ENCODE assay signal across 16 cellular contexts in genomic region chr1:228765543-228765942, GRCh38. TPM values are rescaled to one million over a fixed set of nuclear protein-coding genes. Genes with fewer than 3 reads are reported as not detected.
DNase-seq lines count a peak whose midpoint lies in the region; ATAC-seq, FAIRE-seq and TF ChIP-seq lines count a peak whose summit lies in the region.
"Had no signal": no experiment of that assay in that cellular context is flagged by ENCODE, and none has a peak within 500 bp of the region (broad histone marks: within the 10 kb centered on the region; RNA-seq: fewer than 3 reads in every experiment).

No MANE protein-coding gene starts in this region.

- no peak for TF ChIP-seq CTCF in osteocyte (IDR thresholded peaks at IDR 0.05)

- peaks cover 3% of the 10 kb centered on the region for H3K27me3 ChIP-seq in CD4-positive, CD25-positive, alpha-beta regulatory T cell (ENCODE audit: control insufficient read depth, insufficient read depth, low read length)
- H3K27me3 ChIP-seq: adrenal gland had no signal

- H3K27me3 Mint-ChIP-seq in CD4-positive, CD25-positive, alpha-beta regulatory T cell, result peaks cover 19% of the 10 kb centered on the region
- peaks cover 58% of the 10 kb centered on the region for H3K27me3 Mint-ChIP-seq in osteocyte (ENCODE audit: unreplicated experiment)

- H3K4me3 ChIP-seq in CD4-positive, CD25-positive, alpha-beta regulatory T cell (ENCODE audit: low read depth, low read length), result no peak overlapping the region
- H3K4me3 ChIP-seq: adrenal gland had no signal

- H3K4me1 Mint-ChIP-seq in CD4-positive, CD25-positive, alpha-beta regulatory T cell, result peaks cover 4 to 13% (median 10%) of the 10 kb centered on the region in 4 donors
- H3K4me1 Mint-ChIP-seq in osteocyte (ENCODE audit: unreplicated experiment), result no peaks in the 10 kb centered on the region

- no peaks in the 10 kb centered on the region for H3K9me3 Mint-ChIP-seq in CD4-positive, CD25-positive, alpha-beta regulatory T cell
- no peaks in the 10 kb centered on the region for H3K9me3 Mint-ChIP-seq in osteocyte (ENCODE audit: unreplicated experiment)
- H3K9me3 Mint-ChIP-seq: stimulated activated memory B cell treated with anti-CD40 and anti-IgM and Interleukin-4, amounts not matched to agents 10 μg/mL and 1 μg/mL and 100 μg/mL, for 72 hours had no signal

- FAIRE-seq in GM19239 (lab: Jason Lieb, UNC), result no peak
- FAIRE-seq: G401.6 had no signal

- no peaks in the 10 kb centered on the region for H3K36me3 ChIP-seq in CD4-positive, CD25-positive, alpha-beta regulatory T cell (ENCODE audit: control insufficient read depth, insufficient read depth, low read length)
- H3K36me3 ChIP-seq: adrenal gland had no signal

- no peak overlapping the region for H3K4me3 Mint-ChIP-seq in CD4-positive, CD25-positive, alpha-beta regulatory T cell
- no peak overlapping the region for H3K4me3 Mint-ChIP-seq in osteocyte (ENCODE audit: unreplicated experiment)
- H3K4me3 Mint-ChIP-seq: stimulated activated memory B cell treated with anti-CD40 and anti-IgM and Interleukin-4, amounts not matched to agents 10 μg/mL and 1 μg/mL and 100 μg/mL, for 72 hours had no signal

- intact Hi-C loops in left colon (cut with DNase I, micrococcal nuclease), result no loop called here

- no peaks in the 10 kb centered on the region for H3K9me3 ChIP-seq in CD4-positive, CD25-positive, alpha-beta regulatory T cell (ENCODE audit: control insufficient read depth in 2 of 2, low read length in 2 of 2)
- H3K9me3 ChIP-seq: adrenal gland had no signal

- H3K4me1 ChIP-seq in CD4-positive, CD25-positive, alpha-beta regulatory T cell (ENCODE audit: control insufficient read depth, insufficient read depth, low read length, poor library complexity, severe bottlenecking), result peaks cover 9% of the 10 kb centered on the region
- H3K4me1 ChIP-seq: adrenal gland had no signal

- no peak overlapping the region for H3K27ac ChIP-seq in CD4-positive, CD25-positive, alpha-beta regulatory T cell (ENCODE audit: insufficient read depth, low read length, poor library complexity, severe bottlenecking)
- H3K27ac ChIP-seq: adrenal gland had no signal

- H3K27ac Mint-ChIP-seq in CD4-positive, CD25-positive, alpha-beta regulatory T cell, result peak overlapping the region in 2 of 3 donors; percentile 54 to 59
- no peak overlapping the region for H3K27ac Mint-ChIP-seq in osteocyte (ENCODE audit: unreplicated experiment)
- H3K27ac Mint-ChIP-seq: stimulated activated memory B cell treated with anti-CD40 and anti-IgM and Interleukin-4, amounts not matched to agents 10 μg/mL and 1 μg/mL and 100 μg/mL, for 72 hours had no signal

- ATAC-seq in CD4-positive, CD25-positive, alpha-beta regulatory T cell (ENCODE audit: low read depth in 2 of 2), result no peak
- peak; percentile 88 for ATAC-seq in left colon
- ATAC-seq: Panc1; stimulated activated memory B cell treated with anti-CD40 and anti-IgM and Interleukin-4, amounts not matched to agents 10 μg/mL and 1 μg/mL and 100 μg/mL, for 72 hours had no signal

- no peaks in the 10 kb centered on the region for H3K36me3 Mint-ChIP-seq in CD4-positive, CD25-positive, alpha-beta regulatory T cell
- H3K36me3 Mint-ChIP-seq in osteocyte (ENCODE audit: unreplicated experiment), result no peaks in the 10 kb centered on the region
- H3K36me3 Mint-ChIP-seq: stimulated activated memory B cell treated with anti-CD40 and anti-IgM and Interleukin-4, amounts not matched to agents 10 μg/mL and 1 μg/mL and 100 μg/mL, for 72 hours had no signal

- peak in 2 of 3 donors; percentile 10 to 73 for DNase-seq in CD4-positive, CD25-positive, alpha-beta regulatory T cell
- peak; percentile 28 for DNase-seq in GM19239 (ENCODE audit: insufficient read length, low spot score)
- peak; percentile 2 for DNase-seq in activated CD4-positive, alpha-beta T cell treated with anti-CD3 and anti-CD28 coated beads, Interleukin-2, amount 50 U/mL, for 1 hour
- DNase-seq in left colon, result peak; percentile 55 to 63
- DNase-seq in NCI-H774 (lab: John Stamatoyannopoulos, UW), result no peak
- no peak for DNase-seq in osteocyte (ENCODE audit: extremely low spot score, unreplicated experiment)
- no peak for DNase-seq in NCI-H2196 treated with DMSO at 0.1 percent for 48 hours (lab: John Stamatoyannopoulos, UW; ENCODE audit: unreplicated experiment)
- DNase-seq in hepatic stellate cell (ENCODE audit: low spot score), result no peak
- DNase-seq: erythroblast, head of caudate nucleus, NCI-H1092, NCI-H345 had no signal

RNA-seq across cellular contexts. Expression of gene RHOU, which starts 30.3 kb away (rescaled TPM):
- total RNA-seq in CD4-positive, CD25-positive, alpha-beta regulatory T cell, result 1.6 TPM
- under 1 TPM; 0.05 to 0.19 (median 0.12) TPM for polyA plus RNA-seq in CD4-positive, CD25-positive, alpha-beta regulatory T cell
- total RNA-seq in left colon, result 10 to 100 TPM; 43.6 to 52.0 TPM
- 2.3 and 2.4 TPM in 2 replicates for total RNA-seq in osteocyte

Comparison
In these comparisons a context has a peak if more than half of its experiments do, and no peak if none do; other contexts are left out.
1. DNase-seq: peak in CD4-positive, CD25-positive, alpha-beta regulatory T cell (2 of 3), GM19239 (single experiment), activated CD4-positive, alpha-beta T cell treated with anti-CD3 and anti-CD28 coated beads, Interleukin-2, amount 50 U/mL, for 1 hour (single experiment) and left colon (2 of 2); none in NCI-H774 (single experiment), osteocyte (single experiment), NCI-H2196 treated with DMSO at 0.1 percent for 48 hours (single experiment) and hepatic stellate cell (single experiment).
2. RNA of gene RHOU, which starts 30.3 kb away (total RNA-seq): 43.6 to 52.0 TPM in left colon; 2.3 to 2.4 TPM in osteocyte and 1.6 TPM in CD4-positive, CD25-positive, alpha-beta regulatory T cell (single experiment); every median in the first group is over 10 times any median in the second.